Comparison of ENCODE assay signal across 18 cellular contexts in the genomic region with DNA sequence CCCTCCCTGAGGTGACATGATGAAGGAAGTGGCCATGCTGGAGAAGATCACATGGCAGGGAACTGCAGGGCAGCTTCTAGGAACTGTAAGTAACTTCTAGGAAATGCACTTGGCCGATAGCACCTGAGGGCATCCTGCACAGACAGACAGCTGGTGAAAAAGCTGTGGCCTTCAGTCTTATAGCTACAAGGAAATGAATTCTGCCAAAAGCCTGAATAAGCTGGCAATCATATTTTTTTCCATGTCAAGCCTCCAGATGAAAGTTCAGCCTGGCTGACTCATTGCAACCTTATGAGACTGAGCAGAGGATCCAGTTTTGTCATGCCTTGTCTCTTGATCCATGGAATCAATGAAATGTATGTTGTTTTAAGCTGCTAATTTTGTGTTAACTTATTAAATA.
DNase-seq lines count a peak whose midpoint lies in the region; ATAC-seq and TF ChIP-seq lines count a peak whose summit lies in the region.
"Had no signal": no experiment of that assay in that cellular context is flagged by ENCODE, and none has a peak within 500 bp of the region (broad histone marks: within the 10 kb centered on the region; RNA-seq: fewer than 3 reads in every experiment).

No MANE protein-coding gene starts in this region.

- H3K4me3 Mint-ChIP-seq in HFFc6 = no peak overlapping the region
- no peak overlapping the region for H3K4me3 Mint-ChIP-seq in Caco-2 (ENCODE audit: unreplicated experiment)
- H3K4me3 Mint-ChIP-seq: activated T-cell treated with anti-CD3 and anti-CD28 coated beads, Interleukin-2, amount 50 U/mL, for 72 hours; CD8-positive, alpha-beta T cell; T-cell had no signal

- H3K27ac Mint-ChIP-seq in HFFc6 (no peak overlapping the region), Caco-2 (ENCODE audit: unreplicated experiment) (no peak overlapping the region)
- H3K27ac Mint-ChIP-seq: activated T-cell treated with anti-CD3 and anti-CD28 coated beads, Interleukin-2, amount 50 U/mL, for 72 hours; CD8-positive, alpha-beta T cell; T-cell had no signal

- TF ChIP-seq POLR2A in thyroid gland (IDR thresholded peaks at IDR 0.05) = no peak

- H3K4me1 Mint-ChIP-seq in HFFc6 (ENCODE audit: low read depth) = peaks cover 12% of the 10 kb centered on the region
- H3K4me1 Mint-ChIP-seq in Caco-2 (ENCODE audit: low read depth, unreplicated experiment) = no peaks in the 10 kb centered on the region
- H3K4me1 Mint-ChIP-seq: T-cell had no signal

- H3K27me3 ChIP-seq in fibroblast of lung (ENCODE audit: control insufficient read depth, insufficient read depth, low read length) (no peaks in the 10 kb centered on the region), thyroid gland (no peaks in the 10 kb centered on the region), Caco-2 (replicated peaks; ENCODE audit: control insufficient read depth, insufficient read depth, low read length) (no peaks in the 10 kb centered on the region)
- H3K27me3 ChIP-seq: ascending aorta, tibial artery had no signal

- ATAC-seq in HG02938 (IDR thresholded peaks at IDR 0.05; ENCODE audit: unreplicated experiment) = no peak
- ATAC-seq: activated T-cell treated with anti-CD3 and anti-CD28 coated beads, Interleukin-2, amount 50 U/mL, for 72 hours; CD8-positive, alpha-beta T cell; K562; T-cell had no signal

- no peaks in the 10 kb centered on the region for H3K36me3 ChIP-seq in fibroblast of lung (ENCODE audit: control insufficient read depth, insufficient read depth, low read length)
- no peaks in the 10 kb centered on the region for H3K36me3 ChIP-seq in thyroid gland
- no peaks in the 10 kb centered on the region for H3K36me3 ChIP-seq in Caco-2 (ENCODE audit: control insufficient read depth, insufficient read depth, low read length)
- H3K36me3 ChIP-seq: ascending aorta, tibial artery had no signal

- no peaks in the 10 kb centered on the region for H3K9me3 ChIP-seq in fibroblast of lung (ENCODE audit: control insufficient read depth, insufficient read depth, low read depth, low read length)
- H3K9me3 ChIP-seq in thyroid gland = no peaks in the 10 kb centered on the region
- H3K9me3 ChIP-seq in Caco-2 = no peaks in the 10 kb centered on the region
- H3K9me3 ChIP-seq: ascending aorta, tibial artery had no signal

- no peaks in the 10 kb centered on the region for H3K79me2 ChIP-seq in fibroblast of lung (ENCODE audit: control insufficient read depth, insufficient read depth, low read length)
- H3K79me2 ChIP-seq: parathyroid adenoma had no signal

- H3K9ac ChIP-seq in fibroblast of lung (ENCODE audit: insufficient read depth, low read length) = no peak overlapping the region
- H3K9ac ChIP-seq: parathyroid adenoma had no signal

- H3K4me3 ChIP-seq in fibroblast of lung (replicated peaks in 1 of 4; ENCODE audit: control extremely low read depth in 1 of 4, insufficient read depth in 1 of 4, low read depth in 3 of 4, low read length in 4 of 4) = no peak overlapping the region
- H3K4me3 ChIP-seq in thyroid gland (replicated peaks in 1 of 3) = no peak overlapping the region
- H3K4me3 ChIP-seq in Caco-2 (ENCODE audit: low read depth, low read length) = no peak overlapping the region
- H3K4me3 ChIP-seq: ascending aorta, K562, tibial artery had no signal

- no peak for TF ChIP-seq CTCF in HFFc6 (IDR thresholded peaks at IDR 0.05)
- no peak for TF ChIP-seq CTCF in fibroblast of lung (conservative IDR thresholded peaks at IDR 0.05 in 1 of 2, IDR thresholded peaks at IDR 0.05 in 1 of 2; ENCODE audit: low read depth in 1 of 2, low read length in 2 of 2)
- no peak for TF ChIP-seq CTCF in thyroid gland (IDR thresholded peaks at IDR 0.05)
- no peak for TF ChIP-seq CTCF in Caco-2 (IDR thresholded peaks at IDR 0.05; ENCODE audit: insufficient read depth in 1 of 2, low read depth in 1 of 2, low read length in 1 of 2, severe bottlenecking in 1 of 2, unreplicated experiment in 1 of 2)

- peak; percentile 30 for DNase-seq in HFFc6
- DNase-seq in RPMI7951 (ENCODE audit: low read depth) = peak; percentile 7
- DNase-seq in fibroblast of lung (ENCODE audit: low read depth in 2 of 2) = peak; percentile 40 to 58
- DNase-seq in pons (ENCODE audit: low spot score) = peak; percentile 12
- no peak for DNase-seq in NCI-H2227 (lab: John Stamatoyannopoulos, UW; ENCODE audit: unreplicated experiment)
- no peak for DNase-seq in thyroid gland
- no peak for DNase-seq in Caco-2
- DNase-seq: activated CD4-positive, alpha-beta T cell treated with anti-CD3 and anti-CD28 coated beads for 4 hours; activated T-cell treated with anti-CD3 and anti-CD28 coated beads, Interleukin-2, amount 50 U/mL, for 72 hours; CD8-positive, alpha-beta T cell; NCI-H187; stimulated activated CD4-positive, alpha-beta T cell treated with anti-CD3 and anti-CD28 coated beads, Interleukin-15, amount 100 ng/mL, for 24 hours; T-cell; tibial artery had no signal

- CTCF ChIA-PET in Caco-2 (lab: Charles Lee) = no interaction called here

- H3K9me3 Mint-ChIP-seq in HFFc6 (peaks cover 9% of the 10 kb centered on the region), Caco-2 (ENCODE audit: unreplicated experiment) (no peaks in the 10 kb centered on the region)
- H3K9me3 Mint-ChIP-seq: CD8-positive, alpha-beta T cell had no signal

- WGBS in thyroid gland, 2 donors = 71 to 82% methylated on average over 1 of the region's 1 CpG

- H3K27me3 Mint-ChIP-seq in HFFc6 (ENCODE audit: insufficient read depth) (peaks cover 5% of the 10 kb centered on the region), Caco-2 (ENCODE audit: insufficient read depth, unreplicated experiment) (no peaks in the 10 kb centered on the region)
- H3K27me3 Mint-ChIP-seq: T-cell had no signal

- no peak overlapping the region for H2AFZ ChIP-seq in fibroblast of lung (ENCODE audit: low read length)
- H2AFZ ChIP-seq: parathyroid adenoma had no signal

- intact Hi-C loops in thyroid gland (cut with DNase I) = no loop called here
- intact Hi-C loops in Caco-2 (cut with micrococcal nuclease; ENCODE audit: unreplicated experiment) = no loop called here

- no TSS peak for BruUV-seq in Caco-2 (replicated peaks; lab: Mats Ljungman, UMichigan)

- H3K27ac ChIP-seq in fibroblast of lung (ENCODE audit: insufficient read depth, low read length) (no peak overlapping the region), thyroid gland (no peak overlapping the region)
- H3K27ac ChIP-seq: ascending aorta, parathyroid adenoma, tibial artery had no signal

- H4K20me1 ChIP-seq in fibroblast of lung (ENCODE audit: control insufficient read depth, extremely low read depth, insufficient read depth, low read length) = no peaks in the 10 kb centered on the region

- H3K4me1 ChIP-seq in fibroblast of lung (ENCODE audit: control insufficient read depth, extremely low read depth, insufficient read depth, low read length) = peaks cover 2% of the 10 kb centered on the region
- H3K4me1 ChIP-seq in thyroid gland = no peaks in the 10 kb centered on the region
- H3K4me1 ChIP-seq in Caco-2 = no peaks in the 10 kb centered on the region
- H3K4me1 ChIP-seq: ascending aorta, parathyroid adenoma, tibial artery had no signal

- POLR2A ChIA-PET in Caco-2 (lab: Charles Lee) = no interaction called here

- H3K36me3 Mint-ChIP-seq in HFFc6 (ENCODE audit: low read depth) (peaks cover 5% of the 10 kb centered on the region; the same call in 1 of the 2 replicates), Caco-2 (ENCODE audit: insufficient read depth, unreplicated experiment) (no peaks in the 10 kb centered on the region)
- H3K36me3 Mint-ChIP-seq: CD8-positive, alpha-beta T cell; T-cell had no signal

- H3K4me2 ChIP-seq in fibroblast of lung (ENCODE audit: extremely low read depth, insufficient read depth, low read length) = no peak overlapping the region

Comparison
In these comparisons a context has a peak if more than half of its experiments do, and no peak if none do; other contexts are left out.
1. DNase-seq: peak in HFFc6 (single experiment), RPMI7951 (single experiment), fibroblast of lung (2 of 2) and pons (single experiment); none in NCI-H2227 (single experiment), thyroid gland (0 of 2) and Caco-2 (0 of 2).